Comparison of ENCODE assay signal across 23 cellular contexts in the genomic region with DNA sequence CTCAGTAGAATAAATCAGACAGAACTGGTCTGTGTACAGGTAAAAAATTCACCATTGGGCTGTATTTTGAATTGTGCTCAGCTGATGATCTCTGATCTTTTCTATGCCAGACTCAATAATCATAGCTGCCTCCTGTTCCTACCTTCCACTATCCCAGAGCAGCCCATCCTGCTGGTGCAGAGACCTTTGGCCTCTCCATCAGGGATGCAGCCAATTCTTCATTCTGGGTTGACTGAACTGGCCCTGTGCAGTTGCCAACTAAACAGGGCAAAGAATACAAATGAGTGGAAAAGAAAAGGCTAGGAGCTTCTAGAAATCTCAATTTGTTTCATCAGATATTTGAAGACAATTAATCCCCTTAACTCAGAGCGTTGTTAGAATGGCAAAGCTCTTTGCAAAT.
DNase-seq lines count a peak whose midpoint lies in the region; ATAC-seq, FAIRE-seq and TF ChIP-seq lines count a peak whose summit lies in the region.
"Had no signal": no experiment of that assay in that cellular context is flagged by ENCODE, and none has a peak within 500 bp of the region (broad histone marks: within the 10 kb centered on the region; RNA-seq: fewer than 3 reads in every experiment).

No MANE protein-coding gene starts in this region.

- in situ Hi-C loops in HepG2 (cut with HindIII; ENCODE audit: extremely low pct_ligation_motif_present, low pct_unique_long_range_greater_than_20kb), result no loop called here

- no peak for TF ChIP-seq POLR2A in HepG2 (IDR thresholded peaks at IDR 0.05; ENCODE audit: insufficient read depth in 1 of 2, low read depth in 2 of 2, low read length in 2 of 2)

- H3K27me3 ChIP-seq in liver (ENCODE audit: control insufficient read depth in 4 of 4, insufficient read depth in 4 of 4, low read length in 3 of 4) (peaks cover 0 to 3% (median 0%) of the 10 kb centered on the region in 4 donors), HepG2 (ENCODE audit: control insufficient read depth in 1 of 2, insufficient read depth in 2 of 2, low read length in 2 of 2) (no peaks in the 10 kb centered on the region)

- TF ChIP-seq CTCF in liver (IDR thresholded peaks at IDR 0.05; ENCODE audit: low read depth, low read length, missing input control) (no peak), HepG2 (CRISPR knock-in tag; IDR thresholded peaks at IDR 0.05) (no peak)

- no peaks in the 10 kb centered on the region for H3K79me2 ChIP-seq in HepG2 (ENCODE audit: insufficient read depth, low read length)

- no peak overlapping the region for H3K27ac Mint-ChIP-seq in stimulated activated naive CD8-positive, alpha-beta T cell treated with anti-CD3 and anti-CD28 coated beads, Interleukin-15, amount 100 ng/mL, for 72 hours
- H3K27ac Mint-ChIP-seq: CD4-positive, alpha-beta memory T cell; GM23338 had no signal

- POLR2A ChIA-PET in HepG2 (lab: Yijun Ruan, JAX), result no interaction called here

- H3K4me1 ChIP-seq in liver (ENCODE audit: control insufficient read depth in 4 of 4, insufficient read depth in 4 of 4, low read length in 3 of 4), result no peaks in the 10 kb centered on the region
- peaks cover 42% of the 10 kb centered on the region for H3K4me1 ChIP-seq in HepG2 (ENCODE audit: insufficient read depth, low read length)
- H3K4me1 ChIP-seq: A549 had no signal

- CTCF ChIA-PET in HepG2 (lab: Yijun Ruan, JAX; ENCODE audit: low intra/inter-chr PET ratio, low total read pairs), result no interaction called here

- FAIRE-seq in HepG2 (lab: Jason Lieb, UNC), result no peak
- FAIRE-seq: A549, GM12891, GM18507 had no signal

- no peaks in the 10 kb centered on the region for H3K9me3 ChIP-seq in liver (ENCODE audit: control insufficient read depth in 4 of 4, low read length in 3 of 4)
- H3K9me3 ChIP-seq in HepG2 (ENCODE audit: low read length), result no peaks in the 10 kb centered on the region
- H3K9me3 ChIP-seq: A549 had no signal

- intact Hi-C loops in HepG2 (cut with micrococcal nuclease; ENCODE audit: unreplicated experiment), result no loop called here

- BruUV-seq in HepG2 (replicated peaks; lab: Mats Ljungman, UMichigan), result no TSS peak

- no peak overlapping the region for H3K4me3 ChIP-seq in liver (ENCODE audit: low read depth in 1 of 3, low read length in 3 of 3)
- H3K4me3 ChIP-seq in HepG2 (replicated peaks in 1 of 3; ENCODE audit: insufficient read depth in 1 of 3, low read depth in 2 of 3, low read length in 3 of 3), result no peak overlapping the region
- H3K4me3 ChIP-seq: A549, GM23338 had no signal

- H3K9me3 Mint-ChIP-seq in stimulated activated naive CD8-positive, alpha-beta T cell treated with anti-CD3 and anti-CD28 coated beads, Interleukin-15, amount 100 ng/mL, for 72 hours, result peaks cover 0 to 11% of the 10 kb centered on the region in 2 donors

- H3K27me3 Mint-ChIP-seq in stimulated activated naive CD8-positive, alpha-beta T cell treated with anti-CD3 and anti-CD28 coated beads, Interleukin-15, amount 100 ng/mL, for 72 hours, result no peaks in the 10 kb centered on the region
- H3K27me3 Mint-ChIP-seq: CD4-positive, alpha-beta memory T cell had no signal

- H4K20me1 ChIP-seq in HepG2 (ENCODE audit: insufficient read depth, low read length), result no peaks in the 10 kb centered on the region

- WGBS in liver, result 82% methylated on average over 1 of the region's 1 CpG
- WGBS in HepG2 (ENCODE audit: low lambda C conversion rate), result 95% methylated on average over 1 of the region's 1 CpG

- ATAC-seq in HepG2, result no peak; the same call in 2 of the 3 replicates
- ATAC-seq in stimulated activated naive CD8-positive, alpha-beta T cell treated with anti-CD3 and anti-CD28 coated beads, Interleukin-15, amount 100 ng/mL, for 72 hours, result no peak
- ATAC-seq: A549, GM23338, HCT116 had no signal

- no peak for DNase-seq in HepG2 (ENCODE audit: low spot score)
- peak; percentile 11 for DNase-seq in left kidney (ENCODE audit: low read depth, low spot score)
- DNase-seq in medulla oblongata (ENCODE audit: extremely low spot score), result peak; percentile 24
- DNase-seq in HuH-7.5 (ENCODE audit: low spot score), result no peak
- DNase-seq in stimulated activated naive CD8-positive, alpha-beta T cell treated with anti-CD3 and anti-CD28 coated beads, Interleukin-15, amount 100 ng/mL, for 72 hours, result no peak
- DNase-seq in activated CD4-positive, alpha-beta T cell treated with anti-CD3 and anti-CD28 coated beads, Interleukin-2, amount 50 U/mL, for 48 hours, result no peak
- DNase-seq: 8988T; ACHN; AML-193; C1 segment of cervical spinal cord; Calu3; CD4-positive, alpha-beta memory T cell; COR-L47; DMS53; DMS79 treated with DMSO at 0.1 percent for 48 hours; GF-D8; H9 had no signal

- H3K4me3 Mint-ChIP-seq in stimulated activated naive CD8-positive, alpha-beta T cell treated with anti-CD3 and anti-CD28 coated beads, Interleukin-15, amount 100 ng/mL, for 72 hours, result no peak overlapping the region
- H3K4me3 Mint-ChIP-seq: CD4-positive, alpha-beta memory T cell; GM23338; H9 had no signal

- no peak overlapping the region for H2AFZ ChIP-seq in HepG2 (ENCODE audit: low read length)
- H2AFZ ChIP-seq: GM23338 had no signal

- H3K4me2 ChIP-seq in HepG2 (ENCODE audit: low read depth, low read length), result no peak overlapping the region
- H3K4me2 ChIP-seq: A549, GM23338 had no signal

- TF ChIP-seq RAD21 in liver (IDR thresholded peaks at IDR 0.05) (no peak), HepG2 (CRISPR knock-in tag; IDR thresholded peaks at IDR 0.05) (no peak)

- H3K27ac ChIP-seq in liver (ENCODE audit: low read depth in 1 of 2, low read length in 2 of 2) (no peak overlapping the region), HepG2 (ENCODE audit: extremely low read length, insufficient read depth, low read length) (no peak overlapping the region)
- H3K27ac ChIP-seq: A549 had no signal

- H3K36me3 ChIP-seq in liver (ENCODE audit: control insufficient read depth in 4 of 4, insufficient read depth in 3 of 4, low read depth in 1 of 4, low read length in 3 of 4), result no peaks in the 10 kb centered on the region
- no peaks in the 10 kb centered on the region for H3K36me3 ChIP-seq in HepG2 (replicated peaks in 1 of 2; ENCODE audit: control insufficient read depth in 1 of 2, insufficient read depth in 2 of 2, low read length in 2 of 2)

- H3K9ac ChIP-seq in liver (ENCODE audit: low read depth in 1 of 2, low read length in 2 of 2) (no peak overlapping the region), HepG2 (ENCODE audit: insufficient read depth, low read depth, low read length) (no peak overlapping the region)

- no peak for TF ChIP-seq EP300 in HepG2 (IDR thresholded peaks at IDR 0.05; ENCODE audit: low read depth in 2 of 2, low read length in 2 of 2)
- no peak for TF ChIP-seq EP300 in HepG2 (CRISPR knock-in tag; IDR thresholded peaks at IDR 0.05; ENCODE audit: borderline replicate concordance)

- no peaks in the 10 kb centered on the region for H3K4me1 Mint-ChIP-seq in stimulated activated naive CD8-positive, alpha-beta T cell treated with anti-CD3 and anti-CD28 coated beads, Interleukin-15, amount 100 ng/mL, for 72 hours
- H3K4me1 Mint-ChIP-seq: CD4-positive, alpha-beta memory T cell; GM23338 had no signal

TF ChIP-seq in liver, 16 proteins besides CTCF, POLR2A, EP300 and RAD21:
- no peak for TF ChIP-seq ZBTB33 (IDR thresholded peaks at IDR 0.05)
- TF ChIP-seq RXRA (IDR thresholded peaks at IDR 0.05), result peak in 1 of 2 donors; percentile 38
- peak; percentile 34 to 45 for TF ChIP-seq HNF4A (conservative IDR thresholded peaks at IDR 0.05)
- no peak for TF ChIP-seq NR2F2 (IDR thresholded peaks at IDR 0.05)

TF ChIP-seq in HepG2, 621 proteins besides CTCF, POLR2A, EP300 and RAD21:
- no peak for TF ChIP-seq FOXK2 (IDR thresholded peaks at IDR 0.05)
- TF ChIP-seq ZZZ3 (CRISPR knock-in tag; IDR thresholded peaks at IDR 0.05; ENCODE audit: borderline replicate concordance), result no peak
- TF ChIP-seq RARG (CRISPR knock-in tag; IDR thresholded peaks at IDR 0.05; ENCODE audit: low read depth), result no peak
- TF ChIP-seq CEBPB (IDR thresholded peaks at IDR 0.05; ENCODE audit: borderline replicate concordance, low read depth, low read length), result no peak
- TF ChIP-seq ZNF839 (CRISPR knock-in tag; IDR thresholded peaks at IDR 0.05; ENCODE audit: borderline replicate concordance), result no peak
- no peak for TF ChIP-seq ATF7-NPFF (CRISPR knock-in tag; IDR thresholded peaks at IDR 0.05; ENCODE audit: low read depth)
- no peak for TF ChIP-seq TCF12 (IDR thresholded peaks at IDR 0.05)
- no peak for TF ChIP-seq TCF12 (CRISPR knock-in tag; IDR thresholded peaks at IDR 0.05)
- TF ChIP-seq SALL1 (CRISPR knock-in tag; IDR thresholded peaks at IDR 0.05), result no peak
- no peak for TF ChIP-seq REL (CRISPR knock-in tag; conservative IDR thresholded peaks at IDR 0.05)

Comparison
In these comparisons a context has a peak if more than half of its experiments do, and no peak if none do; other contexts are left out.
1. DNase-seq: peak in left kidney (single experiment) and medulla oblongata (single experiment); none in HepG2 (single experiment), HuH-7.5 (single experiment), stimulated activated naive CD8-positive, alpha-beta T cell treated with anti-CD3 and anti-CD28 coated beads, Interleukin-15, amount 100 ng/mL, for 72 hours (0 of 2) and activated CD4-positive, alpha-beta T cell treated with anti-CD3 and anti-CD28 coated beads, Interleukin-2, amount 50 U/mL, for 48 hours (0 of 2).